In the genomic region with DNA sequence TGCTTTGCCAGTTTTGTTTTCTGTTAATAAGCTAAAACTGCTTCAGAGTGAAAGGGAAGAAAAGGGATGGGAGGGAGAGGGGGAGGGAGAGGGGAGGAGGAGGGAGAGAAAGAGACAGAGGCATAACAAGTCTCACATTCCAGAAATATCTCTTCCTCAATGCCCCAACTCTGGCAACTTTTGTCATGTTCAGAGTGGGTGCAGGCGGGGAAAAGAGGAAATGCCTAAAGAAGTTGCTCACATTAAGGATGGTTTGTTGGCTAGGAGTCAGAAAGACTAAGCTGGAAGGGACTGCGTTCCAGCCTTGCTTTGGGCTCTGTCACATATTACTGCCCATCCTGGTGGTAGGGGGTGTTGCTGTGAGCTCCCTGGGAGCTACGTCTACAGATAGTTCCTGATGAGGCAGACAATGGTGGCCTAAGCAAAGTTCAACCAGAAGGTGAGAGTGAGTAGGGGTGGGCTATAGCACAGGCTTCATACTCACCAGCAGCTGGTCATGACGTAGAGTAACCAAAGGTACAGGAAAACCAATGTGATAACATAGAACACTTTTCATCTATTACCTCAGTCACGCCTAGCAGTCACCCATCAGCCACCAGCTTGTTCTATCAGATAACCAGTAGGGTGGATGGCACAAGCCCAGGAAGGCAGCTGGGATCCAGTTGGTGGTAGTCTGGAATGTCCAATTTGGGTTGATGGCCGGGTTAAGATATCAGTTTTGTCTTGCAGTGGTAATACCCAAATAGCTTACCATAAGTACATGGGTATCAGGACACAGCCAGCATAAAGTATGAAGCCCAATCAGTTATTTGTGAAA, we compare ENCODE assay signal across 10 cellular contexts. TPM values are rescaled to one million over a fixed set of nuclear protein-coding genes. Genes with fewer than 3 reads are reported as not detected.
DNase-seq lines count a peak whose midpoint lies in the region; ATAC-seq, FAIRE-seq and TF ChIP-seq lines count a peak whose summit lies in the region.
"Had no signal": no experiment of that assay in that cellular context is flagged by ENCODE, and none has a peak within 500 bp of the region (broad histone marks: within the 10 kb centered on the region; RNA-seq: fewer than 3 reads in every experiment).

No MANE protein-coding gene starts in this region.

- in situ Hi-C loops in K562 (cut with MboI), result no loop called here

- H3K27ac ChIP-seq in K562 (ENCODE audit: extremely low read depth, low read depth, low read length) (no peak overlapping the region), kidney (ENCODE audit: low read depth in 2 of 2, low read length in 2 of 2) (no peak overlapping the region)
- H3K27ac ChIP-seq: KMS-11 had no signal

- TF ChIP-seq EP300 in K562 (IDR thresholded peaks at IDR 0.05; ENCODE audit: low read length), result no peak

- TF ChIP-seq POLR2A in K562 (conservative IDR thresholded peaks at IDR 0.05), result no peak

- POLR2A ChIA-PET in K562 (lab: Yijun Ruan, JAX), result interaction anchor here (0.9 to 1.4 kb wide), 3 partner anchors 28 to 213 kb away, joined by 3 to 4 read pairs (median 3); a partner anchor contains a TSS

- H3K4me3 ChIP-seq in K562, result peak overlapping the region; percentile 7; the same call in 1 of the 2 replicates
- H3K4me3 ChIP-seq in kidney (ENCODE audit: low read length in 2 of 2), result peak overlapping the region; percentile 36 to 92

- DNase-seq in AG09319 (ENCODE audit: extremely low read depth, low read depth), result peak; percentile 20
- DNase-seq in HS-27A (ENCODE audit: low read depth), result peak; percentile 77
- DNase-seq in K562 (ENCODE audit: extremely low read depth in 1 of 4, low spot score in 3 of 4), result peak in 1 of 4 experiments; percentile 10
- DNase-seq in kidney, result no peak
- DNase-seq in GM19238 (ENCODE audit: insufficient read length, low spot score), result no peak
- DNase-seq: activated T-cell treated with anti-CD3 and anti-CD28 coated beads, Interleukin-2, amount 50 U/mL, for 24 hours had no signal

- peaks cover 2% of the 10 kb centered on the region; the same call in 1 of the 3 replicates for H3K36me3 ChIP-seq in K562 (ENCODE audit: control insufficient read depth, insufficient read depth, low read length)
- H3K36me3 ChIP-seq in kidney (ENCODE audit: control insufficient read depth in 1 of 2, insufficient read depth in 2 of 2, low read length in 2 of 2), result no peaks in the 10 kb centered on the region

- H3K9me3 ChIP-seq in K562 (replicated peaks; ENCODE audit: control insufficient read depth, insufficient read depth, low read depth, low read length) (no peaks in the 10 kb centered on the region), kidney (ENCODE audit: control insufficient read depth in 1 of 2, low read length in 2 of 2) (no peaks in the 10 kb centered on the region)

- no peak for ATAC-seq in K562
- ATAC-seq in HG02938 (IDR thresholded peaks at IDR 0.05; ENCODE audit: unreplicated experiment), result no peak
- ATAC-seq in GM21423 (IDR thresholded peaks at IDR 0.05; ENCODE audit: unreplicated experiment), result no peak
- ATAC-seq in HG03095 (IDR thresholded peaks at IDR 0.05; ENCODE audit: unreplicated experiment), result no peak

- H2AFZ ChIP-seq in K562 (ENCODE audit: low read depth, low read length), result no peak overlapping the region

- BruUV-seq in K562 (replicated peaks; lab: Mats Ljungman, UMichigan), result no TSS peak

- intact Hi-C loops in K562 (cut with micrococcal nuclease), result no loop called here
- intact Hi-C loops in kidney (cut with DNase I), result no loop called here

- H3K9ac ChIP-seq in K562 (ENCODE audit: insufficient read depth in 1 of 2, low read depth in 2 of 2, low read length in 2 of 2) (no peak overlapping the region; a peak in 1 of 4 replicates), kidney (ENCODE audit: low read length in 2 of 2) (no peak overlapping the region)
- H3K9ac ChIP-seq: KMS-11 had no signal

- H4K20me1 ChIP-seq in K562 (replicated peaks; ENCODE audit: control insufficient read depth, insufficient read depth, low read length), result peaks cover 4% of the 10 kb centered on the region; the same call in 1 of the 2 replicates

- peak overlapping the region; percentile 85 for H3K4me2 ChIP-seq in K562 (ENCODE audit: insufficient read depth, low read length)
- H3K4me2 ChIP-seq: KMS-11 had no signal

- no peaks in the 10 kb centered on the region for H3K27me3 ChIP-seq in K562 (ENCODE audit: control insufficient read depth in 2 of 2, insufficient read depth in 2 of 2, low read length in 2 of 2)

- no peak for FAIRE-seq in K562 (lab: Jason Lieb, UNC)
- no peak for FAIRE-seq in kidney (lab: Jason Lieb, UNC)

- peaks cover 47% of the 10 kb centered on the region for H3K79me2 ChIP-seq in K562 (ENCODE audit: control insufficient read depth, insufficient read depth, low read length)

- H3K9me1 ChIP-seq in K562 (ENCODE audit: control insufficient read depth, insufficient read depth, low read length), result no peaks in the 10 kb centered on the region

- TF ChIP-seq RAD21 in K562 (CRISPR knock-in tag; conservative IDR thresholded peaks at IDR 0.05 in 1 of 2, IDR thresholded peaks at IDR 0.05 in 1 of 2), result no peak

- 46% methylated on average over 6 of the region's 6 CpGs for WGBS in K562 (ENCODE audit: insufficient coverage, low coverage, missing lambda C conversion rate)

- TF ChIP-seq CTCF in AG09319 (IDR thresholded peaks at IDR 0.05; ENCODE audit: low read depth, low read length) (no peak), K562 (IDR thresholded peaks at IDR 0.05 in 2 of 3, conservative IDR thresholded peaks at IDR 0.05 in 1 of 3; ENCODE audit: insufficient read depth in 2 of 3, low read depth in 1 of 3, low read length in 3 of 3) (no peak), kidney (IDR thresholded peaks at IDR 0.05; ENCODE audit: borderline replicate concordance, extremely low read depth, insufficient read depth) (no peak)

- H3K4me1 ChIP-seq in K562 (replicated peaks in 1 of 2; ENCODE audit: control insufficient read depth in 2 of 2, insufficient read depth in 2 of 2, low read length in 2 of 2) (peaks cover 6 to 14% of the 10 kb centered on the region in 2 experiments; a peak in 3 of 5 replicates), kidney (ENCODE audit: control insufficient read depth in 1 of 2, insufficient read depth in 1 of 2, low read depth in 1 of 2, low read length in 2 of 2) (peaks cover 35 to 41% of the 10 kb centered on the region in 2 donors)

- CTCF ChIA-PET in K562 (lab: Yijun Ruan, JAX; ENCODE audit: low intra/inter-chr PET ratio), result no interaction called here

TF ChIP-seq in K562, 482 proteins besides CTCF, POLR2A, EP300 and RAD21:
- TF ChIP-seq CBX3 (IDR thresholded peaks at IDR 0.05; ENCODE audit: borderline replicate concordance in 1 of 2, low read length in 2 of 2), result no peak
- peak; percentile 78 for TF ChIP-seq SPI1 (IDR thresholded peaks at IDR 0.05; ENCODE audit: borderline replicate concordance, low read depth, low read length)

RNA-seq across cellular contexts. Expression of a gene that starts 2.1 kb away (rescaled TPM):
- total RNA-seq in K562 (2011; cell fraction: chromatin; rRNA removed; ENCODE audit: low replicate concordance), result 17.3 and 19.2 TPM in 2 replicates
- 12.0 and 12.3 TPM in 2 replicates for total RNA-seq in K562 (2011; cell fraction: nucleolus; rRNA removed)
- 16.4 and 18.7 TPM in 2 replicates for total RNA-seq in K562 (2011; cell fraction: nucleoplasm; rRNA removed)
- total RNA-seq in K562 (2014; rRNA removed) (9.1 and 9.3 TPM in 2 replicates), K562 (2014; rRNA removed; fragmentation: Illumina TruSeq; extraction: Trizol) (5.3 and 6.4 TPM in 2 replicates), K562 (2015; rRNA removed; fragmentation: Illumina TruSeq; extraction: Trizol) (6.3 and 6.5 TPM in 2 replicates), K562 (2021) (10.4 and 10.9 TPM in 2 replicates), kidney (25.8 TPM)
- polyA plus RNA-seq in K562 (2011; rRNA removed) (18.0 and 18.7 TPM in 2 replicates), K562 (2014; fragmentation: Illumina TruSeq; extraction: Trizol) (12.1 and 13.5 TPM in 2 replicates), K562 (2014; fragmentation: Nextera tagmentation; extraction: Ambion mirVana) (under 1 TPM; 0.69 to 0.81 TPM), K562 (2014; rRNA removed) (12.9 and 13.0 TPM in 2 replicates), kidney (ENCODE audit: insufficient read depth, low read depth, low replicate concordance) (15.2 TPM)
- 13.8 and 21.9 TPM in 2 replicates for polyA plus RNA-seq in K562 (2011; cell fraction: cytosol; rRNA removed)
- polyA plus RNA-seq in K562 (2011; cell fraction: nucleus; rRNA removed), result 33.6 and 39.4 TPM in 2 replicates
- 9.2 and 11.1 TPM in 2 replicates for polyA plus RNA-seq in K562 (2012)
- polyA minus RNA-seq in K562 (2011; rRNA and poly(A)+ RNA removed), result 14.5 and 16.2 TPM in 2 replicates
- 5.5 and 5.6 TPM in 2 replicates for polyA minus RNA-seq in K562 (2011; cell fraction: cytosol; rRNA and poly(A)+ RNA removed)
- polyA minus RNA-seq in K562 (2011; cell fraction: nucleus; rRNA and poly(A)+ RNA removed), result 7.8 and 12.4 TPM in 2 replicates

RNA-seq across cellular contexts. Expression of a gene that starts 28.0 kb away (rescaled TPM):
- total RNA-seq in K562 (2011; cell fraction: chromatin; rRNA removed; ENCODE audit: low replicate concordance), result 23.0 and 28.7 TPM in 2 replicates
- 18.7 and 19.7 TPM in 2 replicates for total RNA-seq in K562 (2011; cell fraction: nucleolus; rRNA removed)
- total RNA-seq in K562 (2011; cell fraction: nucleoplasm; rRNA removed), result 25.7 and 28.0 TPM in 2 replicates
- total RNA-seq in K562 (2014; rRNA removed) (42.7 and 47.8 TPM in 2 replicates), K562 (2014; rRNA removed; fragmentation: Illumina TruSeq; extraction: Trizol) (44.8 and 47.9 TPM in 2 replicates), K562 (2015; rRNA removed; fragmentation: Illumina TruSeq; extraction: Trizol) (47.8 and 49.3 TPM in 2 replicates), K562 (2021) (52.9 and 56.8 TPM in 2 replicates), kidney (112 TPM)
- polyA plus RNA-seq in K562 (2011; rRNA removed) (28.2 and 28.5 TPM in 2 replicates), K562 (2014; fragmentation: Illumina TruSeq; extraction: Trizol) (33.9 and 36.6 TPM in 2 replicates), K562 (2014; fragmentation: Nextera tagmentation; extraction: Ambion mirVana) (10 to 100 TPM; 26.1 to 37.9 TPM), K562 (2014; rRNA removed) (23.1 and 26.6 TPM in 2 replicates), kidney (ENCODE audit: insufficient read depth, low read depth, low replicate concordance) (68.7 TPM)
- polyA plus RNA-seq in K562 (2011; cell fraction: cytosol; rRNA removed), result 19.4 and 29.6 TPM in 2 replicates
- polyA plus RNA-seq in K562 (2011; cell fraction: nucleus; rRNA removed), result 12.0 and 15.8 TPM in 2 replicates
- 30.5 and 39.5 TPM in 2 replicates for polyA plus RNA-seq in K562 (2012)
- polyA minus RNA-seq in K562 (2011; rRNA and poly(A)+ RNA removed), result 65.9 and 69.6 TPM in 2 replicates
- polyA minus RNA-seq in K562 (2011; cell fraction: cytosol; rRNA and poly(A)+ RNA removed), result 26.6 and 31.6 TPM in 2 replicates
- polyA minus RNA-seq in K562 (2011; cell fraction: nucleus; rRNA and poly(A)+ RNA removed), result 8.6 and 20.3 TPM in 2 replicates

Comparison
In these comparisons a context has a peak if more than half of its experiments do, and no peak if none do; other contexts are left out.
1. DNase-seq: peak in AG09319 (single experiment) and HS-27A (single experiment); none in kidney (single experiment) and GM19238 (single experiment).